ENCODE assay signal across 8 cellular contexts in genomic region chr5:131634996-131635754, GRCh38. TPM values are rescaled to one million over a fixed set of nuclear protein-coding genes. Genes with fewer than 3 reads are reported as not detected.
A peak's percentile ranks its signal among the peaks of the same experiment; 100 is the strongest.
DNase-seq lines count a peak whose midpoint lies in the region; ATAC-seq and TF ChIP-seq lines count a peak whose summit lies in the region.

RAPGEF6 (minus strand) TSS chr5:131635229; CDS start chr5:131635030, 199 bp downstream.

- peaks cover 23% of the 10 kb centered on the region for H3K4me1 ChIP-seq in thymus (ENCODE audit: control insufficient read depth, insufficient read depth, low read length)

- peak within 1 kb of the TSS; percentile 96 for H3K4me3 Mint-ChIP-seq in activated naive CD8-positive, alpha-beta T cell treated with anti-CD3 and anti-CD28 coated beads, Interleukin-2, amount 10 ng/mL, durations not matched to agents 7 days and 5 days
- H3K4me3 Mint-ChIP-seq in osteocyte (ENCODE audit: unreplicated experiment) = peak within 1 kb of the TSS; percentile 89

- H3K4me3 ChIP-seq in GM12864 (ENCODE audit: low read depth, low read length) = peak within 1 kb of the TSS; percentile 100
- H3K4me3 ChIP-seq in SU-DHL-6 (ENCODE audit: insufficient read depth, low read length, poor library complexity, severe bottlenecking) = peak within 1 kb of the TSS; percentile 77
- peak within 1 kb of the TSS; percentile 91 for H3K4me3 ChIP-seq in thymus (ENCODE audit: low read length)

- TF ChIP-seq CTCF in GM12864 (IDR thresholded peaks at IDR 0.05; ENCODE audit: low read depth, low read length, missing control alignments) (no peak), SU-DHL-6 (IDR thresholded peaks at IDR 0.05; ENCODE audit: insufficient read depth, low read length, poor library complexity, severe bottlenecking) (no peak), osteocyte (IDR thresholded peaks at IDR 0.05) (no peak)

- WGBS in thymus = under 1% methylated on average over 60 of the region's 60 CpGs

- no peaks in the 10 kb centered on the region for H3K9me3 Mint-ChIP-seq in activated naive CD8-positive, alpha-beta T cell treated with anti-CD3 and anti-CD28 coated beads, Interleukin-2, amount 10 ng/mL, durations not matched to agents 7 days and 5 days
- H3K9me3 Mint-ChIP-seq in osteocyte (ENCODE audit: unreplicated experiment) = no peaks in the 10 kb centered on the region

- peaks cover 1% of the 10 kb centered on the region for H3K36me3 Mint-ChIP-seq in activated naive CD8-positive, alpha-beta T cell treated with anti-CD3 and anti-CD28 coated beads, Interleukin-2, amount 10 ng/mL, durations not matched to agents 7 days and 5 days
- H3K36me3 Mint-ChIP-seq in osteocyte (ENCODE audit: unreplicated experiment) = no peaks in the 10 kb centered on the region

- H3K27me3 ChIP-seq in SU-DHL-6 (ENCODE audit: low read length) (no peaks in the 10 kb centered on the region), thymus (ENCODE audit: control insufficient read depth, insufficient read depth) (no peaks in the 10 kb centered on the region)

- no peaks in the 10 kb centered on the region for H3K9me2 ChIP-seq in SU-DHL-6 (replicated peaks; ENCODE audit: insufficient read depth, low read length)

- ATAC-seq in HG02678 (IDR thresholded peaks at IDR 0.05; ENCODE audit: unreplicated experiment) = peak; percentile 88
- ATAC-seq in activated naive CD8-positive, alpha-beta T cell treated with anti-CD3 and anti-CD28 coated beads, Interleukin-2, amount 10 ng/mL, durations not matched to agents 7 days and 5 days (ENCODE audit: low read depth) = peak; percentile 91

- DNase-seq in GM12864 (ENCODE audit: low read depth) (peak; percentile 100), NCI-H128 (lab: John Stamatoyannopoulos, UW; ENCODE audit: unreplicated experiment) (peak; percentile 86), head of caudate nucleus (peak; percentile 90 to 99 (median 97)), osteocyte (ENCODE audit: extremely low spot score, unreplicated experiment) (peak; percentile 98)
- peak; percentile 92 for DNase-seq in activated naive CD8-positive, alpha-beta T cell treated with anti-CD3 and anti-CD28 coated beads, Interleukin-2, amount 10 ng/mL, durations not matched to agents 7 days and 5 days

- H3F3A ChIP-seq in SU-DHL-6 (ENCODE audit: insufficient read depth) = peaks cover 24% of the 10 kb centered on the region

- intact Hi-C loops in head of caudate nucleus (cut with DNase I) = loop anchor here (2.0 to 10.0 kb wide), 2 partner anchors 162 to 370 kb away; partner anchors contain the start of gene FNIP1

- peaks cover 14% of the 10 kb centered on the region for H4K20me1 ChIP-seq in SU-DHL-6 (ENCODE audit: low read depth, low read length)

- H3K4me2 ChIP-seq in SU-DHL-6 (ENCODE audit: low read depth, low read length, poor library complexity, severe bottlenecking) = peak within 1 kb of the TSS; percentile 94

- H3K79me2 ChIP-seq in SU-DHL-6 (ENCODE audit: insufficient read depth, low read length) = peaks cover 48% of the 10 kb centered on the region

- no peaks in the 10 kb centered on the region for H3K9me3 ChIP-seq in SU-DHL-6 (ENCODE audit: insufficient read depth, low read length)
- H3K9me3 ChIP-seq in thymus (ENCODE audit: control insufficient read depth) = no peaks in the 10 kb centered on the region

- H3K36me3 ChIP-seq in SU-DHL-6 (ENCODE audit: low read length) = no peaks in the 10 kb centered on the region
- H3K36me3 ChIP-seq in thymus (ENCODE audit: control insufficient read depth, insufficient read depth) = no peaks in the 10 kb centered on the region

- POLR2A ChIA-PET in activated naive CD8-positive, alpha-beta T cell treated with anti-CD3 and anti-CD28 coated beads, Interleukin-2, amount 10 ng/mL, durations not matched to agents 7 days and 5 days (lab: Charles Lee) = interaction anchor here (0.6 to 1.4 kb wide), 8 partner anchors 11 to 1301 kb away, joined by 3 to 14 read pairs (median 3); partner anchors contain the start of gene FNIP1

- peaks cover 18% of the 10 kb centered on the region for H3K4me1 Mint-ChIP-seq in activated naive CD8-positive, alpha-beta T cell treated with anti-CD3 and anti-CD28 coated beads, Interleukin-2, amount 10 ng/mL, durations not matched to agents 7 days and 5 days
- peaks cover 25% of the 10 kb centered on the region for H3K4me1 Mint-ChIP-seq in osteocyte (ENCODE audit: unreplicated experiment)

- H3K27ac Mint-ChIP-seq in activated naive CD8-positive, alpha-beta T cell treated with anti-CD3 and anti-CD28 coated beads, Interleukin-2, amount 10 ng/mL, durations not matched to agents 7 days and 5 days = peak within 1 kb of the TSS; percentile 94
- H3K27ac Mint-ChIP-seq in osteocyte (ENCODE audit: unreplicated experiment) = peak within 1 kb of the TSS; percentile 98

- H3K27ac ChIP-seq in SU-DHL-6 (ENCODE audit: low read depth, low read length) (peak within 1 kb of the TSS; percentile 97), thymus (ENCODE audit: low read depth) (peak within 1 kb of the TSS; percentile 100)

- H3K27me3 Mint-ChIP-seq in activated naive CD8-positive, alpha-beta T cell treated with anti-CD3 and anti-CD28 coated beads, Interleukin-2, amount 10 ng/mL, durations not matched to agents 7 days and 5 days = no peaks in the 10 kb centered on the region
- no peaks in the 10 kb centered on the region for H3K27me3 Mint-ChIP-seq in osteocyte (ENCODE audit: unreplicated experiment)

- peak within 1 kb of the TSS; percentile 38 for H2AFZ ChIP-seq in SU-DHL-6 (ENCODE audit: low read depth, low read length, severe bottlenecking)

- peak within 1 kb of the TSS; percentile 81 for H3K9ac ChIP-seq in SU-DHL-6 (ENCODE audit: low read length)

RNA-seq across cellular contexts. Expression of gene RAPGEF6, which starts in this region (rescaled TPM):
- total RNA-seq in activated naive CD8-positive, alpha-beta T cell treated with anti-CD3 and anti-CD28 coated beads, Interleukin-2, amount 10 ng/mL, durations not matched to agents 7 days and 5 days = 10 to 100 TPM; 51.2 to 51.5 TPM
- 14.9 and 18.9 TPM in 2 replicates for total RNA-seq in osteocyte
- 11.3 TPM for polyA plus RNA-seq in thymus

Comparison
In these comparisons a context has a peak if more than half of its experiments do, and no peak if none do; other contexts are left out.
1. Peak in every context shown above with its lines: DNase-seq, ATAC-seq, H3K4me3 ChIP-seq and H3K27ac ChIP-seq.